In genomic region chr1:211468595-211468994, GRCh38 we compare ENCODE assay signal across 21 cellular contexts. TPM values are rescaled to one million over a fixed set of nuclear protein-coding genes. Genes with fewer than 3 reads are reported as not detected.
DNase-seq lines count a peak whose midpoint lies in the region; ATAC-seq and TF ChIP-seq lines count a peak whose summit lies in the region.
"Had no signal": no experiment of that assay in that cellular context is flagged by ENCODE, and none has a peak within 500 bp of the region (broad histone marks: within the 10 kb centered on the region; RNA-seq: fewer than 3 reads in every experiment).

No MANE protein-coding gene starts in this region.

- H3K9me3 Mint-ChIP-seq in activated CD4-positive, alpha-beta T cell treated with anti-CD3 and anti-CD28 coated beads, Interleukin-2, amount 10 ng/mL, durations not matched to agents 7 days and 5 days: no peaks in the 10 kb centered on the region
- no peaks in the 10 kb centered on the region for H3K9me3 Mint-ChIP-seq in activated naive CD8-positive, alpha-beta T cell treated with anti-CD3 and anti-CD28 coated beads, Interleukin-2, amount 50 U/mL, for 24 hours

- H3K27me3 Mint-ChIP-seq in activated CD4-positive, alpha-beta T cell treated with anti-CD3 and anti-CD28 coated beads, Interleukin-2, amount 10 ng/mL, durations not matched to agents 7 days and 5 days: peaks cover 19% of the 10 kb centered on the region
- H3K27me3 Mint-ChIP-seq in activated naive CD8-positive, alpha-beta T cell treated with anti-CD3 and anti-CD28 coated beads, Interleukin-2, amount 50 U/mL, for 24 hours: no peaks in the 10 kb centered on the region

- no peak for TF ChIP-seq CTCF in fibroblast of pulmonary artery (IDR thresholded peaks at IDR 0.05; ENCODE audit: low read length, missing control alignments)

- DNase-seq in Right ventricle myocardium superior (no peak), cardiac septum (ENCODE audit: low spot score) (no peak), fibroblast of pulmonary artery (ENCODE audit: low read depth) (peak; percentile 8), myocyte (ENCODE audit: low read depth) (peak; percentile 44), HEK293T (ENCODE audit: extremely low spot score) (no peak)
- DNase-seq in activated CD4-positive, alpha-beta T cell treated with anti-CD3 and anti-CD28 coated beads, Interleukin-2, amount 10 ng/mL, durations not matched to agents 7 days and 5 days: no peak
- no peak for DNase-seq in activated naive CD8-positive, alpha-beta T cell treated with anti-CD3 and anti-CD28 coated beads, Interleukin-2, amount 50 U/mL, for 24 hours
- DNase-seq: activated CD8-positive, alpha-beta memory T cell treated with anti-CD3 and anti-CD28 coated beads, Interleukin-2, amount 50 U/mL, for 48 hours; activated naive CD4-positive, alpha-beta T cell treated with anti-CD3 and anti-CD28 coated beads, Interleukin-2, amount 50 U/mL, for 16 hours; effector memory CD4-positive, alpha-beta T cell; foreskin melanocyte; IMR-90; NCI-H1417; PC-3; T-helper 1 cell; transverse colon had no signal

- peak; percentile 60 for ATAC-seq in Right ventricle myocardium superior (ENCODE audit: poor library complexity)
- ATAC-seq in GM18519 (IDR thresholded peaks at IDR 0.05; ENCODE audit: low FRiP score, unreplicated experiment): no peak
- no peak for ATAC-seq in activated naive CD8-positive, alpha-beta T cell treated with anti-CD3 and anti-CD28 coated beads, Interleukin-2, amount 50 U/mL, for 24 hours
- ATAC-seq: A549; activated CD4-positive, CD25-positive, alpha-beta regulatory T cell treated with anti-CD3 and anti-CD28 coated beads, Interleukin-2, amount 50 U/mL, for 24 hours; PC-3 had no signal

- H3K4me3 Mint-ChIP-seq in activated CD4-positive, alpha-beta T cell treated with anti-CD3 and anti-CD28 coated beads, Interleukin-2, amount 10 ng/mL, durations not matched to agents 7 days and 5 days: no peak overlapping the region
- no peak overlapping the region for H3K4me3 Mint-ChIP-seq in activated naive CD8-positive, alpha-beta T cell treated with anti-CD3 and anti-CD28 coated beads, Interleukin-2, amount 50 U/mL, for 24 hours

- no peaks in the 10 kb centered on the region for H3K36me3 Mint-ChIP-seq in activated CD4-positive, alpha-beta T cell treated with anti-CD3 and anti-CD28 coated beads, Interleukin-2, amount 10 ng/mL, durations not matched to agents 7 days and 5 days (ENCODE audit: low read depth)
- H3K36me3 Mint-ChIP-seq in activated naive CD8-positive, alpha-beta T cell treated with anti-CD3 and anti-CD28 coated beads, Interleukin-2, amount 50 U/mL, for 24 hours (ENCODE audit: low read depth): no peaks in the 10 kb centered on the region

- intact Hi-C loops in Right ventricle myocardium superior (cut with DNase I) (no loop called here), cardiac septum (cut with DNase I) (loop anchor here (5.0 kb wide), 1 partner anchor 141 kb away; the partner anchor contains the start of gene TRAF5)

- H3K4me1 Mint-ChIP-seq in activated CD4-positive, alpha-beta T cell treated with anti-CD3 and anti-CD28 coated beads, Interleukin-2, amount 10 ng/mL, durations not matched to agents 7 days and 5 days: no peaks in the 10 kb centered on the region
- no peaks in the 10 kb centered on the region for H3K4me1 Mint-ChIP-seq in activated naive CD8-positive, alpha-beta T cell treated with anti-CD3 and anti-CD28 coated beads, Interleukin-2, amount 50 U/mL, for 24 hours

- POLR2A ChIA-PET in activated CD4-positive, alpha-beta T cell treated with anti-CD3 and anti-CD28 coated beads, Interleukin-2, amount 10 ng/mL, durations not matched to agents 7 days and 5 days (lab: Charles Lee): no interaction called here
- POLR2A ChIA-PET in HEK293T (lab: Yijun Ruan, JAX): no interaction called here

- no peak overlapping the region for H3K27ac Mint-ChIP-seq in activated CD4-positive, alpha-beta T cell treated with anti-CD3 and anti-CD28 coated beads, Interleukin-2, amount 10 ng/mL, durations not matched to agents 7 days and 5 days
- no peak overlapping the region for H3K27ac Mint-ChIP-seq in activated naive CD8-positive, alpha-beta T cell treated with anti-CD3 and anti-CD28 coated beads, Interleukin-2, amount 50 U/mL, for 24 hours
- H3K27ac Mint-ChIP-seq: progenitor cell of endocrine pancreas had no signal

- CTCF ChIA-PET in activated CD4-positive, alpha-beta T cell treated with anti-CD3 and anti-CD28 coated beads, Interleukin-2, amount 10 ng/mL, durations not matched to agents 7 days and 5 days (lab: Charles Lee): interaction anchor here (1.2 to 2.4 kb wide), 2 partner anchors 12 to 110 kb away, joined by 3 to 9 read pairs; no protein-coding TSS in a partner anchor
- CTCF ChIA-PET in HEK293T (lab: Yijun Ruan, JAX): no interaction called here

- no peak overlapping the region for H3K4me3 ChIP-seq in fibroblast of pulmonary artery (replicated peaks; ENCODE audit: low read depth, low read length)
- H3K4me3 ChIP-seq: A549, breast epithelium, transverse colon had no signal

TF ChIP-seq in HEK293T, 16 proteins besides CTCF, POLR2A, EP300 and RAD21:
- TF ChIP-seq FOXA1 (IDR thresholded peaks at IDR 0.05): no peak
- no peak for TF ChIP-seq ARNT (IDR thresholded peaks at IDR 0.05)
- no peak for TF ChIP-seq ELF4 (IDR thresholded peaks at IDR 0.05)
- TF ChIP-seq FOXM1 (IDR thresholded peaks at IDR 0.05; ENCODE audit: borderline replicate concordance): no peak
- TF ChIP-seq LEF1 (IDR thresholded peaks at IDR 0.05; ENCODE audit: borderline replicate concordance): no peak
- TF ChIP-seq ZNF384 (IDR thresholded peaks at IDR 0.05): no peak
- TF ChIP-seq L3MBTL2 (conservative IDR thresholded peaks at IDR 0.05): no peak
- no peak for TF ChIP-seq HDGF (IDR thresholded peaks at IDR 0.05; ENCODE audit: borderline replicate concordance)
- TF ChIP-seq CTBP1 (IDR thresholded peaks at IDR 0.05; ENCODE audit: borderline replicate concordance): no peak
- TF ChIP-seq SUZ12 (IDR thresholded peaks at IDR 0.05): no peak
- no peak for TF ChIP-seq SP1 (IDR thresholded peaks at IDR 0.05)
- no peak for TF ChIP-seq PKNOX1 (IDR thresholded peaks at IDR 0.05)
- TF ChIP-seq BHLHE40 (IDR thresholded peaks at IDR 0.05; ENCODE audit: borderline replicate concordance): no peak
- no peak for TF ChIP-seq NFRKB (IDR thresholded peaks at IDR 0.05)
- TF ChIP-seq FOXK2 (IDR thresholded peaks at IDR 0.05): no peak
- TF ChIP-seq TARDBP (IDR thresholded peaks at IDR 0.05): no peak
TF ChIP-seq in HEK293T: peak in this region for 0.

RNA-seq across cellular contexts. Expression of gene RD3, which starts 23.4 kb away (rescaled TPM):
- not detected for total RNA-seq in Right ventricle myocardium superior
- not detected for total RNA-seq in cardiac septum
- total RNA-seq in myocyte: 0.52 and 0.56 TPM in 2 replicates
- 0.08 TPM for polyA plus RNA-seq in myocyte (2012)
- total RNA-seq in activated CD4-positive, alpha-beta T cell treated with anti-CD3 and anti-CD28 coated beads, Interleukin-2, amount 10 ng/mL, durations not matched to agents 7 days and 5 days: not detected
- total RNA-seq: IMR-90, PC-3, progenitor cell of endocrine pancreas, transverse colon had no signal
- polyA plus RNA-seq: A549, IMR-90 had no signal

Comparison
In these comparisons a context has a peak if more than half of its experiments do, and no peak if none do; other contexts are left out.
1. DNase-seq: peak in fibroblast of pulmonary artery (single experiment) and myocyte (single experiment); none in Right ventricle myocardium superior (single experiment), cardiac septum (single experiment), activated CD4-positive, alpha-beta T cell treated with anti-CD3 and anti-CD28 coated beads, Interleukin-2, amount 10 ng/mL, durations not matched to agents 7 days and 5 days (single experiment), activated naive CD8-positive, alpha-beta T cell treated with anti-CD3 and anti-CD28 coated beads, Interleukin-2, amount 50 U/mL, for 24 hours (single experiment) and HEK293T (single experiment).